In the genomic region with DNA sequence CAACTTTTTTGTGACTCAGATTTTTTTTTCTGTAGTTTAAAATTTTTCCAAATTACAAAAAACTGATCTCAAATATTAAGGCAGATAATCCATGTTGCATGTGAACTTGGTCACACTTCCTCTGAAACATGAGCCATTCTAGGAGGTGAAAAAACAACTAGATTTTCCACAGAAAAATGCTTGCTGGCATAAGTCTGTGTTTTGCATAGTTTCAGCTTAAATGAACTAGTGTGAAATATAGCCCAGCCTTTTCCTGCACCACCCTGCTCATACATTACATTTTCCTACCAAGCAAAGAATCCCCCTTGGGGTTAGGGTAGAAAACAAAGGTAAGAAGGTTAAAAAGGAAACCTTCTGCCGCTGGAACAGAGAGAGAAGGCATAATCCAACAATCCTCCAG, we compare ENCODE assay signal across 25 cellular contexts. TPM values are rescaled to one million over a fixed set of nuclear protein-coding genes. Genes with fewer than 3 reads are reported as not detected.
DNase-seq lines count a peak whose midpoint lies in the region; ATAC-seq and TF ChIP-seq lines count a peak whose summit lies in the region.
"Had no signal": no experiment of that assay in that cellular context is flagged by ENCODE, and none has a peak within 500 bp of the region (broad histone marks: within the 10 kb centered on the region; RNA-seq: fewer than 3 reads in every experiment).

No MANE protein-coding gene starts in this region.

- in situ Hi-C loops in astrocyte of the spinal cord (cut with HindIII; ENCODE audit: low sequenced_read_pairs), result no loop called here

- ATAC-seq in GM19455 (IDR thresholded peaks at IDR 0.05; ENCODE audit: unreplicated experiment), result no peak
- ATAC-seq in GM21619 (IDR thresholded peaks at IDR 0.05; ENCODE audit: unreplicated experiment), result no peak
- ATAC-seq in HG02981 (IDR thresholded peaks at IDR 0.05; ENCODE audit: unreplicated experiment), result no peak
- ATAC-seq: GM12878, HepG2, K562, Right ventricle myocardium inferior had no signal

- peak overlapping the region; percentile 52 for H3K27ac Mint-ChIP-seq in osteocyte (ENCODE audit: unreplicated experiment)
- H3K27ac Mint-ChIP-seq: CD4-positive, CD25-positive, alpha-beta regulatory T cell; H9; HFFc6 had no signal

- DNase-seq in AG20443 (ENCODE audit: low spot score), result peak; percentile 12
- peak; percentile 14 for DNase-seq in astrocyte of the spinal cord (ENCODE audit: low read depth, low spot score)
- peak; percentile 25 for DNase-seq in fibroblast of peridontal ligament (ENCODE audit: extremely low read depth)
- DNase-seq in osteocyte (ENCODE audit: extremely low spot score, unreplicated experiment), result no peak
- DNase-seq in hippocampal formation (lab: John Stamatoyannopoulos, UW), result no peak
- DNase-seq: CD4-positive, CD25-positive, alpha-beta regulatory T cell; DMS79; GM23248; H9; HFFc6; NCI-H1092; NCI-H146; NCI-H2081; NCI-H2171 treated with DMSO at 0.1 percent for 48 hours; NCI-H446; NCI-H526; OCI-M1 had no signal

- TF ChIP-seq CTCF in astrocyte of the spinal cord (IDR thresholded peaks at IDR 0.05; ENCODE audit: low read depth, low read length) (no peak), osteocyte (IDR thresholded peaks at IDR 0.05) (no peak)

- no peak overlapping the region for H3K4me3 Mint-ChIP-seq in osteocyte (ENCODE audit: unreplicated experiment)
- H3K4me3 Mint-ChIP-seq: CD4-positive, CD25-positive, alpha-beta regulatory T cell; H9; HFFc6 had no signal

- H3K4me3 ChIP-seq in astrocyte of the spinal cord (ENCODE audit: low read depth, low read length), result no peak overlapping the region
- H3K4me3 ChIP-seq: GM12878, GM23248, K562, SJSA1 had no signal

- peaks cover 3% of the 10 kb centered on the region for H3K9me3 Mint-ChIP-seq in osteocyte (ENCODE audit: unreplicated experiment)

- H3K36me3 Mint-ChIP-seq in osteocyte (ENCODE audit: unreplicated experiment), result peaks cover 21% of the 10 kb centered on the region

- H3K27me3 Mint-ChIP-seq in osteocyte (ENCODE audit: unreplicated experiment), result no peaks in the 10 kb centered on the region
- H3K27me3 Mint-ChIP-seq: CD4-positive, CD25-positive, alpha-beta regulatory T cell had no signal

- peaks cover 15% of the 10 kb centered on the region for H3K4me1 Mint-ChIP-seq in osteocyte (ENCODE audit: unreplicated experiment)

RNA-seq across cellular contexts. Expression of a gene that starts 48.2 kb away (rescaled TPM):
- total RNA-seq in osteocyte, result 27.4 and 29.3 TPM in 2 replicates

Comparison
In these comparisons a context has a peak if more than half of its experiments do, and no peak if none do; other contexts are left out.
1. DNase-seq: peak in AG20443 (single experiment), astrocyte of the spinal cord (single experiment) and fibroblast of peridontal ligament (single experiment); none in osteocyte (single experiment) and hippocampal formation (0 of 2).